ENCODE assay signal across 31 cellular contexts in genomic region chr13:42807236-42807635, GRCh38. TPM values are rescaled to one million over a fixed set of nuclear protein-coding genes. Genes with fewer than 3 reads are reported as not detected.
DNase-seq lines count a peak whose midpoint lies in the region; ATAC-seq and TF ChIP-seq lines count a peak whose summit lies in the region.
"Had no signal": no experiment of that assay in that cellular context is flagged by ENCODE, and none has a peak within 500 bp of the region (broad histone marks: within the 10 kb centered on the region; RNA-seq: fewer than 3 reads in every experiment).

No MANE protein-coding gene starts in this region.

- no peak overlapping the region for H2AFZ ChIP-seq in Loucy (ENCODE audit: low read length)
- H2AFZ ChIP-seq: parathyroid adenoma had no signal

- POLR2A ChIA-PET in MCF 10A (lab: Yijun Ruan, JAX) = interaction anchor here (0.9 to 1.3 kb wide), 2 partner anchors 8 to 13 kb away, joined by 3 to 4 read pairs; no protein-coding TSS in a partner anchor

- BruUV-seq in MCF 10A (replicated peaks; lab: Mats Ljungman, UMichigan) = no TSS peak

- no peaks in the 10 kb centered on the region for H3K27me3 ChIP-seq in Loucy (ENCODE audit: insufficient read depth, low read length, poor library complexity, severe bottlenecking)
- H3K27me3 ChIP-seq: colonic mucosa, esophagus muscularis mucosa, right atrium auricular region, spleen, uterus had no signal

- intact Hi-C loops in natural killer cell (cut with micrococcal nuclease) = no loop called here
- intact Hi-C loops in MCF 10A (cut with micrococcal nuclease) = no loop called here

- peak overlapping the region; percentile 13 for H3K4me3 ChIP-seq in Loucy (ENCODE audit: low read length, poor library complexity, severe bottlenecking)
- H3K4me3 ChIP-seq: colonic mucosa, esophagus muscularis mucosa, left ventricle myocardium inferior, right atrium auricular region, spleen, uterus had no signal

- H3K36me3 Mint-ChIP-seq in natural killer cell treated with Interleukin-12 subunit alpha and Interleukin-12 subunit beta and Interleukin-15 and Interleukin-18, amount 100 ng/mL, for 72 hours = no peaks in the 10 kb centered on the region
- no peaks in the 10 kb centered on the region for H3K36me3 Mint-ChIP-seq in natural killer cell
- H3K36me3 Mint-ChIP-seq in activated T-helper 17 cell treated with anti-CD3 and anti-CD28 coated beads, Interleukin-2, amount 50 U/mL, for 72 hours (ENCODE audit: low read depth) = no peaks in the 10 kb centered on the region
- no peaks in the 10 kb centered on the region for H3K36me3 Mint-ChIP-seq in MCF 10A (ENCODE audit: insufficient read depth, unreplicated experiment)
- H3K36me3 Mint-ChIP-seq: CD14-positive monocyte; immature natural killer cell; stimulated activated effector memory CD8-positive, alpha-beta T cell treated with anti-CD3 and anti-CD28 coated beads, Interleukin-12 subunit alpha, Interleukin-12 subunit beta, amount 100 ng/mL, for 72 hours had no signal

- no peak overlapping the region for H3K4me3 Mint-ChIP-seq in natural killer cell treated with Interleukin-12 subunit alpha and Interleukin-12 subunit beta and Interleukin-15 and Interleukin-18, amount 100 ng/mL, for 72 hours
- H3K4me3 Mint-ChIP-seq in natural killer cell (no peak overlapping the region), MCF 10A (ENCODE audit: unreplicated experiment) (no peak overlapping the region)
- no peak overlapping the region for H3K4me3 Mint-ChIP-seq in activated T-helper 17 cell treated with anti-CD3 and anti-CD28 coated beads, Interleukin-2, amount 50 U/mL, for 72 hours
- H3K4me3 Mint-ChIP-seq: CD14-positive monocyte; immature natural killer cell; mesothelial cell of epicardium; nephron; stimulated activated effector memory CD8-positive, alpha-beta T cell treated with anti-CD3 and anti-CD28 coated beads, Interleukin-12 subunit alpha, Interleukin-12 subunit beta, amount 100 ng/mL, for 72 hours had no signal

- no peak for DNase-seq in natural killer cell treated with Interleukin-12 subunit alpha and Interleukin-12 subunit beta and Interleukin-15 and Interleukin-18, amount 100 ng/mL, for 72 hours (ENCODE audit: low spot score)
- no peak for DNase-seq in natural killer cell
- DNase-seq in NOMO-1 (lab: John Stamatoyannopoulos, UW; ENCODE audit: unreplicated experiment in 2 of 2) = no peak
- no peak for DNase-seq in NCI-H2196 (lab: John Stamatoyannopoulos, UW; ENCODE audit: unreplicated experiment)
- DNase-seq in MCF 10A (ENCODE audit: unreplicated experiment) = no peak
- DNase-seq: activated CD8-positive, alpha-beta memory T cell treated with anti-CD3 and anti-CD28 coated beads for 24 hours; activated naive CD4-positive, alpha-beta T cell treated with Interleukin-2 at 50 U/mL for 16 hours; activated T-cell treated with anti-CD3 and anti-CD28 coated beads, Interleukin-2, amount 50 U/mL, for 48 hours; amygdala; colonic mucosa; hippocampal formation; immature natural killer cell; left ventricle myocardium inferior; NCI-H1048; NCI-H1694 treated with DMSO at 0.1 percent for 48 hours; NCI-H2171; NCI-H524 treated with DMSO at 0.1 percent for 48 hours; spleen; stimulated activated CD4-positive, alpha-beta T cell treated with anti-CD3 and anti-CD28 coated beads, Interleukin-2, amount 100 ng/mL, for 48 hours; uterus had no signal

- no peaks in the 10 kb centered on the region for H3K9me3 ChIP-seq in Loucy (ENCODE audit: insufficient read depth, low read depth, low read length)
- H3K9me3 ChIP-seq: colonic mucosa, esophagus muscularis mucosa, left ventricle myocardium inferior, right atrium auricular region, spleen, uterus had no signal

- TF ChIP-seq CTCF in natural killer cell (IDR thresholded peaks at IDR 0.05) (no peak), Loucy (conservative IDR thresholded peaks at IDR 0.05; ENCODE audit: low read length) (no peak), MCF 10A (IDR thresholded peaks at IDR 0.05; ENCODE audit: unreplicated experiment) (no peak)

- no peaks in the 10 kb centered on the region for H3K36me3 ChIP-seq in Loucy (ENCODE audit: insufficient read depth, low read length)
- H3K36me3 ChIP-seq: colonic mucosa, esophagus muscularis mucosa, left ventricle myocardium inferior, right atrium auricular region, spleen, uterus had no signal

- no peaks in the 10 kb centered on the region for H3K79me2 ChIP-seq in Loucy (ENCODE audit: insufficient read depth, low read length)
- H3K79me2 ChIP-seq: parathyroid adenoma had no signal

- peaks cover 0 to 8% of the 10 kb centered on the region in 2 donors for H3K4me1 Mint-ChIP-seq in natural killer cell treated with Interleukin-12 subunit alpha and Interleukin-12 subunit beta and Interleukin-15 and Interleukin-18, amount 100 ng/mL, for 72 hours (ENCODE audit: low read depth in 2 of 2)
- no peaks in the 10 kb centered on the region for H3K4me1 Mint-ChIP-seq in natural killer cell
- H3K4me1 Mint-ChIP-seq in activated T-helper 17 cell treated with anti-CD3 and anti-CD28 coated beads, Interleukin-2, amount 50 U/mL, for 72 hours = no peaks in the 10 kb centered on the region
- H3K4me1 Mint-ChIP-seq in MCF 10A (ENCODE audit: insufficient read depth, unreplicated experiment) = no peaks in the 10 kb centered on the region
- H3K4me1 Mint-ChIP-seq: CD14-positive monocyte; immature natural killer cell; nephron; stimulated activated effector memory CD8-positive, alpha-beta T cell treated with anti-CD3 and anti-CD28 coated beads, Interleukin-12 subunit alpha, Interleukin-12 subunit beta, amount 100 ng/mL, for 72 hours had no signal

- no peaks in the 10 kb centered on the region for H3K27me3 Mint-ChIP-seq in natural killer cell treated with Interleukin-12 subunit alpha and Interleukin-12 subunit beta and Interleukin-15 and Interleukin-18, amount 100 ng/mL, for 72 hours
- no peaks in the 10 kb centered on the region for H3K27me3 Mint-ChIP-seq in natural killer cell (ENCODE audit: low read depth in 2 of 2)
- H3K27me3 Mint-ChIP-seq in activated T-helper 17 cell treated with anti-CD3 and anti-CD28 coated beads, Interleukin-2, amount 50 U/mL, for 72 hours = peaks cover 16% of the 10 kb centered on the region
- H3K27me3 Mint-ChIP-seq in MCF 10A (ENCODE audit: insufficient read depth, unreplicated experiment) = no peaks in the 10 kb centered on the region

- no peak overlapping the region for H3K27ac Mint-ChIP-seq in natural killer cell treated with Interleukin-12 subunit alpha and Interleukin-12 subunit beta and Interleukin-15 and Interleukin-18, amount 100 ng/mL, for 72 hours
- no peak overlapping the region for H3K27ac Mint-ChIP-seq in natural killer cell
- no peak overlapping the region for H3K27ac Mint-ChIP-seq in activated T-helper 17 cell treated with anti-CD3 and anti-CD28 coated beads, Interleukin-2, amount 50 U/mL, for 72 hours
- H3K27ac Mint-ChIP-seq in MCF 10A (ENCODE audit: low read depth, unreplicated experiment) = no peak overlapping the region
- H3K27ac Mint-ChIP-seq: CD14-positive monocyte; immature natural killer cell; mesothelial cell of epicardium; nephron; stimulated activated effector memory CD8-positive, alpha-beta T cell treated with anti-CD3 and anti-CD28 coated beads, Interleukin-12 subunit alpha, Interleukin-12 subunit beta, amount 100 ng/mL, for 72 hours had no signal

- no peaks in the 10 kb centered on the region for H3K9me3 Mint-ChIP-seq in natural killer cell treated with Interleukin-12 subunit alpha and Interleukin-12 subunit beta and Interleukin-15 and Interleukin-18, amount 100 ng/mL, for 72 hours
- no peaks in the 10 kb centered on the region for H3K9me3 Mint-ChIP-seq in natural killer cell
- no peaks in the 10 kb centered on the region for H3K9me3 Mint-ChIP-seq in activated T-helper 17 cell treated with anti-CD3 and anti-CD28 coated beads, Interleukin-2, amount 50 U/mL, for 72 hours
- H3K9me3 Mint-ChIP-seq in MCF 10A (ENCODE audit: unreplicated experiment) = no peaks in the 10 kb centered on the region
- H3K9me3 Mint-ChIP-seq: immature natural killer cell; stimulated activated effector memory CD8-positive, alpha-beta T cell treated with anti-CD3 and anti-CD28 coated beads, Interleukin-12 subunit alpha, Interleukin-12 subunit beta, amount 100 ng/mL, for 72 hours had no signal

- H3K9me2 ChIP-seq in Loucy (replicated peaks; ENCODE audit: low read depth, low read length) = no peaks in the 10 kb centered on the region

- H3K4me1 ChIP-seq in Loucy (ENCODE audit: insufficient read depth, low read length, poor library complexity, severe bottlenecking) = peaks cover 17% of the 10 kb centered on the region
- H3K4me1 ChIP-seq: colonic mucosa, esophagus muscularis mucosa, parathyroid adenoma, right atrium auricular region, spleen, uterus had no signal

- no peak overlapping the region for H3K9ac ChIP-seq in Loucy (ENCODE audit: low read depth, low read length, poor library complexity, severe bottlenecking)
- H3K9ac ChIP-seq: KMS-11, parathyroid adenoma had no signal

- CTCF ChIA-PET in MCF 10A (lab: Yijun Ruan, JAX) = interaction anchor here (0.6 kb wide), 2 partner anchors 71 to 73 kb away, joined by 3 to 5 read pairs; no protein-coding TSS in a partner anchor

- ATAC-seq in natural killer cell treated with Interleukin-12 subunit alpha and Interleukin-12 subunit beta and Interleukin-15 and Interleukin-18, amount 100 ng/mL, for 72 hours = peak; percentile 25 to 62
- ATAC-seq in natural killer cell = no peak
- peak; percentile 13 for ATAC-seq in activated T-helper 17 cell treated with anti-CD3 and anti-CD28 coated beads, Interleukin-2, amount 50 U/mL, for 72 hours (replicated peaks)
- no peak for ATAC-seq in HG02588 (IDR thresholded peaks at IDR 0.05; ENCODE audit: unreplicated experiment)
- ATAC-seq: stimulated activated effector memory CD8-positive, alpha-beta T cell treated with anti-CD3 and anti-CD28 coated beads, Interleukin-12 subunit alpha, Interleukin-12 subunit beta, amount 100 ng/mL, for 72 hours had no signal

- no peaks in the 10 kb centered on the region for H3F3A ChIP-seq in Loucy (ENCODE audit: low read depth)

- peak overlapping the region; percentile 52 for H3K4me2 ChIP-seq in Loucy (ENCODE audit: low read depth, low read length, poor library complexity, severe bottlenecking)
- H3K4me2 ChIP-seq: KMS-11 had no signal

- no peaks in the 10 kb centered on the region for H4K20me1 ChIP-seq in Loucy (ENCODE audit: insufficient read depth, low read length, poor library complexity, severe bottlenecking)

RNA-seq across cellular contexts. Expression of gene FAM216B, which starts 25.9 kb away (rescaled TPM):
- total RNA-seq in natural killer cell treated with Interleukin-12 subunit alpha and Interleukin-12 subunit beta and Interleukin-15 and Interleukin-18, amount 100 ng/mL, for 72 hours = not detected
- total RNA-seq in natural killer cell (not detected), MCF 10A (2022) (not detected in 2 replicates)
- total RNA-seq in activated T-helper 17 cell treated with anti-CD3 and anti-CD28 coated beads, Interleukin-2, amount 50 U/mL, for 72 hours = not detected
- total RNA-seq: esophagus muscularis mucosa, mesothelial cell of epicardium, spleen had no signal

Comparison
In these comparisons a context has a peak if more than half of its experiments do, and no peak if none do; other contexts are left out.
1. ATAC-seq: peak in natural killer cell treated with Interleukin-12 subunit alpha and Interleukin-12 subunit beta and Interleukin-15 and Interleukin-18, amount 100 ng/mL, for 72 hours (2 of 2) and activated T-helper 17 cell treated with anti-CD3 and anti-CD28 coated beads, Interleukin-2, amount 50 U/mL, for 72 hours (single experiment); none in natural killer cell (0 of 3) and HG02588 (single experiment).